ENCODE assay signal across 13 cellular contexts in genomic region chr19:33290956-33291622, GRCh38. TPM values are rescaled to one million over a fixed set of nuclear protein-coding genes. Genes with fewer than 3 reads are reported as not detected.
DNase-seq lines count a peak whose midpoint lies in the region; ATAC-seq and TF ChIP-seq lines count a peak whose summit lies in the region.
"Had no signal": no experiment of that assay in that cellular context is flagged by ENCODE, and none has a peak within 500 bp of the region (broad histone marks: within the 10 kb centered on the region; RNA-seq: fewer than 3 reads in every experiment).

No MANE protein-coding gene starts in this region.

- H3K27me3 ChIP-seq in PC-9 (ENCODE audit: insufficient read depth, low read depth), result no peaks in the 10 kb centered on the region
- H3K27me3 ChIP-seq in foreskin keratinocyte, result no peaks in the 10 kb centered on the region
- no peaks in the 10 kb centered on the region for H3K27me3 ChIP-seq in neutrophil
- H3K27me3 ChIP-seq: brain microvascular endothelial cell had no signal

- H3K4me3 ChIP-seq in PC-9 (no peak overlapping the region), neutrophil (ENCODE audit: low read depth in 1 of 2, low read length in 1 of 2) (no peak overlapping the region)

- H3K9me3 Mint-ChIP-seq in Calu3 (ENCODE audit: low read depth, unreplicated experiment), result peaks cover 11% of the 10 kb centered on the region

- H3K4me3 Mint-ChIP-seq in Calu3 (ENCODE audit: low read depth, unreplicated experiment), result no peak overlapping the region
- H3K4me3 Mint-ChIP-seq: B cell, memory B cell had no signal

- BruUV-seq in Calu3 (replicated peaks; lab: Mats Ljungman, UMichigan) (no TSS peak), PC-9 (replicated peaks; lab: Mats Ljungman, UMichigan) (no TSS peak)

- H3K9me2 ChIP-seq in PC-9 (ENCODE audit: insufficient read depth), result no peaks in the 10 kb centered on the region

- H3K36me3 Mint-ChIP-seq in Calu3 (ENCODE audit: insufficient read depth, unreplicated experiment), result no peaks in the 10 kb centered on the region

- H3K4me1 ChIP-seq in PC-9 (replicated peaks; ENCODE audit: insufficient read depth), result peaks cover 52% of the 10 kb centered on the region
- peaks cover 25% of the 10 kb centered on the region for H3K4me1 ChIP-seq in foreskin keratinocyte
- H3K4me1 ChIP-seq in neutrophil (ENCODE audit: control insufficient read depth in 1 of 2, insufficient read depth in 1 of 2, low read depth in 1 of 2, low read length in 1 of 2), result peaks cover 100% of the 10 kb centered on the region in 2 experiments

- H3F3A ChIP-seq in PC-9 (ENCODE audit: insufficient read depth, low read depth), result peaks cover 15% of the 10 kb centered on the region

- H3K4me1 Mint-ChIP-seq in Calu3 (ENCODE audit: low read depth, unreplicated experiment), result peaks cover 13% of the 10 kb centered on the region
- H3K4me1 Mint-ChIP-seq: B cell had no signal

- TF ChIP-seq CTCF in Calu3 (IDR thresholded peaks at IDR 0.05; ENCODE audit: unreplicated experiment) (no peak), PC-9 (conservative IDR thresholded peaks at IDR 0.05) (no peak), foreskin keratinocyte (conservative IDR thresholded peaks at IDR 0.05) (peak; percentile 17), neutrophil (IDR thresholded peaks at IDR 0.05) (no peak)

- intact Hi-C loops in Calu3 (cut with micrococcal nuclease; ENCODE audit: unreplicated experiment), result no loop called here
- intact Hi-C loops in PC-9 (cut with micrococcal nuclease; ENCODE audit: unreplicated experiment), result loop anchor here (10.0 kb wide), 1 partner anchor 916 kb away; no protein-coding TSS in a partner anchor

- POLR2A ChIA-PET in PC-9 (lab: Charles Lee; ENCODE audit: unreplicated experiment), result no interaction called here

- CTCF ChIA-PET in Calu3 (lab: Charles Lee) (interaction anchor here (0.6 to 2.3 kb wide), 2 partner anchors 56 to 329 kb away, joined by 3 to 11 read pairs; no protein-coding TSS in a partner anchor), PC-9 (lab: Charles Lee) (interaction anchor here (0.6 kb wide), 1 partner anchor 9 kb away, joined by 4 read pairs; no protein-coding TSS in a partner anchor)

- H3K27ac ChIP-seq in PC-9 (peak overlapping the region; percentile 33), foreskin keratinocyte (no peak overlapping the region), neutrophil (peak overlapping the region; percentile 91)
- H3K27ac ChIP-seq: brain microvascular endothelial cell had no signal

- peak overlapping the region; percentile 64 for H3K4me2 ChIP-seq in PC-9

- H3K79me2 ChIP-seq in PC-9 (ENCODE audit: low read depth), result no peaks in the 10 kb centered on the region

- ATAC-seq in foreskin keratinocyte, result peak; percentile 77

- no peak overlapping the region for H2AFZ ChIP-seq in PC-9

- H4K20me1 ChIP-seq in PC-9 (ENCODE audit: insufficient read depth), result no peaks in the 10 kb centered on the region

- H3K36me3 ChIP-seq in PC-9 (ENCODE audit: low read depth), result no peaks in the 10 kb centered on the region
- no peaks in the 10 kb centered on the region for H3K36me3 ChIP-seq in neutrophil
- H3K36me3 ChIP-seq: brain microvascular endothelial cell had no signal

- peak overlapping the region; percentile 46 for H3K27ac Mint-ChIP-seq in Calu3 (ENCODE audit: unreplicated experiment)
- H3K27ac Mint-ChIP-seq: B cell, memory B cell had no signal

- peak; percentile 55 for DNase-seq in Calu3
- DNase-seq in PC-9, result peak; percentile 79 to 82
- peak; percentile 39 to 68 for DNase-seq in foreskin keratinocyte
- DNase-seq in NCI-H2171 (lab: John Stamatoyannopoulos, UW), result no peak
- no peak for DNase-seq in Ammon's horn (ENCODE audit: low spot score)
- DNase-seq in C1 segment of cervical spinal cord (lab: John Stamatoyannopoulos, UW), result no peak
- DNase-seq in KBM-7, result no peak
- DNase-seq: activated gamma-delta T cell treated with Interleukin-2 at 50 U/mL for 16 hours, brain microvascular endothelial cell, NCI-H2029 treated with DMSO at 0.1 percent for 48 hours had no signal

- in situ Hi-C loops in KBM-7 (cut with MboI; ENCODE audit: low pct_unique_long_range_greater_than_20kb, low sequenced_read_pairs), result no loop called here

- peaks cover 42% of the 10 kb centered on the region for H3K27me3 Mint-ChIP-seq in Calu3 (ENCODE audit: unreplicated experiment)

- 0 out of 2 replicates have a peak, but pooled peaks cover 7% of the 10 kb centered on the region for H3K9me3 ChIP-seq in PC-9 (ENCODE audit: insufficient read depth, low read depth)
- H3K9me3 ChIP-seq in neutrophil, result no peaks in the 10 kb centered on the region

RNA-seq across cellular contexts. Expression of gene CEBPA, which starts 11.2 kb away (rescaled TPM):
- total RNA-seq in Calu3 (2022) (1.2 and 1.8 TPM in 2 replicates), PC-9 (2021) (8.9 and 9.2 TPM in 2 replicates), foreskin keratinocyte (1.4 TPM in 2 replicates)
- polyA plus RNA-seq in foreskin keratinocyte, result 1.3 and 1.5 TPM in 2 replicates

Comparison
In these comparisons a context has a peak if more than half of its experiments do, and no peak if none do; other contexts are left out.
1. DNase-seq: peak in Calu3 (single experiment), PC-9 (2 of 2) and foreskin keratinocyte (2 of 2); none in NCI-H2171 (single experiment), Ammon's horn (single experiment), C1 segment of cervical spinal cord (0 of 14) and KBM-7 (single experiment).